9 cellular contexts compared by ENCODE assay signal in the genomic region with DNA sequence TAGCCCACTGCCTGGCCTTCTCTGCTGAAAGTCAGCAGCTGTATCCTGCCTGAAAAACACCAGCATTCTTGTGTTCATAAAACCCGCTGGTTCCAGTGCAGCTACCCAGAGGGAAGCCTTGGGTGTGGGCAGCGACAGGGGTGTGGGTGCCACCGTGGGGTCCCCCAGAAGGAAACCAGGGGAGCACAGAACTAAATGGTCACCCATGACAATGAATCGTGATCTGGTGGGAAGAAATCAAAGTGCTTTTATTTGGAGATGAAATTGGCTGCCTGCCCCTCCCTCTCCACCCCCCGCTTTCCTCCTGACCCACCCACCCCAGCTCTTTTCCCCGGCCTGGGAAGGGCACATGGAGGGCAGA. TPM values are rescaled to one million over a fixed set of nuclear protein-coding genes. Genes with fewer than 3 reads are reported as not detected.
DNase-seq lines count a peak whose midpoint lies in the region; ATAC-seq, FAIRE-seq and TF ChIP-seq lines count a peak whose summit lies in the region.
"Had no signal": no experiment of that assay in that cellular context is flagged by ENCODE, and none has a peak within 500 bp of the region (broad histone marks: within the 10 kb centered on the region; RNA-seq: fewer than 3 reads in every experiment).

No MANE protein-coding gene starts in this region.

- H3K27ac ChIP-seq in endothelial cell of umbilical vein (ENCODE audit: insufficient read depth, low read depth, low read length) = peak overlapping the region; percentile 99

- ATAC-seq in naive thymus-derived CD8-positive, alpha-beta T cell = peak in 1 of 2 donors; percentile 11

- TF ChIP-seq CTCF in AG10803 (conservative IDR thresholded peaks at IDR 0.05; ENCODE audit: low read length) = no peak
- TF ChIP-seq CTCF in endothelial cell of umbilical vein (IDR thresholded peaks at IDR 0.05; ENCODE audit: extremely low read depth in 1 of 2, insufficient read depth in 1 of 2, low read depth in 1 of 2, low read length in 2 of 2) = no peak
- no peak for TF ChIP-seq CTCF in GM13976 (IDR thresholded peaks at IDR 0.05; ENCODE audit: borderline replicate concordance, control extremely low read depth, extremely low read depth, insufficient read depth, missing control alignments)

- dilution Hi-C loops in endothelial cell of umbilical vein (cut with MboI; ENCODE audit: extremely low pct_ligation_motif_present, low sequenced_read_pairs) = loop anchor here (10.0 kb wide), 1 partner anchor 64 kb away; no protein-coding TSS in a partner anchor

- H3K36me3 Mint-ChIP-seq in naive thymus-derived CD8-positive, alpha-beta T cell = peaks cover 0 to 34% (median 9%) of the 10 kb centered on the region in 3 donors

- H3K27me3 ChIP-seq in endothelial cell of umbilical vein (ENCODE audit: control insufficient read depth in 2 of 2, insufficient read depth in 2 of 2, low read length in 2 of 2) = no peaks in the 10 kb centered on the region

- CTCF ChIA-PET in endothelial cell of umbilical vein (lab: Charles Lee) = interaction anchor here (0.8 to 1.3 kb wide), 9 partner anchors 8 to 166 kb away, joined by 3 to 8 read pairs (median 3); partner anchors contain the start of gene RASA3

- H3K27ac Mint-ChIP-seq in naive thymus-derived CD8-positive, alpha-beta T cell = peak overlapping the region; percentile 81 to 95 (median 88)

- peaks cover 51% of the 10 kb centered on the region for H3K4me1 ChIP-seq in endothelial cell of umbilical vein (ENCODE audit: control insufficient read depth, extremely low read depth, insufficient read depth, low read length)

- H3K9me1 ChIP-seq in endothelial cell of umbilical vein (replicated peaks; ENCODE audit: control insufficient read depth, extremely low read depth, insufficient read depth, low read length) = no peaks in the 10 kb centered on the region

- H3K27me3 Mint-ChIP-seq in naive thymus-derived CD8-positive, alpha-beta T cell = peaks cover 0 to 1% (median 0%) of the 10 kb centered on the region in 5 donors

- in situ Hi-C loops in GM13976 (cut with MboI; ENCODE audit: low sequenced_read_pairs, unreplicated experiment) = no loop called here

- DNase-seq in AG10803 (ENCODE audit: low read depth) = peak; percentile 67
- DNase-seq in M059J (ENCODE audit: low read depth) = peak; percentile 52
- peak; percentile 90 for DNase-seq in endothelial cell of umbilical vein (ENCODE audit: low read depth, low spot score)
- DNase-seq in naive thymus-derived CD8-positive, alpha-beta T cell = peak in 1 of 10 donors; percentile 10
- no peak for DNase-seq in UCSD-AML1 (lab: John Stamatoyannopoulos, UW; ENCODE audit: unreplicated experiment)
- DNase-seq in GM13976 (ENCODE audit: low spot score) = no peak
- DNase-seq in RCC 7860 (ENCODE audit: low spot score) = no peak
- no peak for DNase-seq in NCI-H1417 treated with DMSO at 0.1 percent for 48 hours (lab: John Stamatoyannopoulos, UW)

- BruUV-seq in endothelial cell of umbilical vein (replicated peaks; lab: Mats Ljungman, UMichigan) = no TSS peak

- H3K4me3 Mint-ChIP-seq in naive thymus-derived CD8-positive, alpha-beta T cell = peak overlapping the region; percentile 56 to 88 (median 76)

- peak overlapping the region; percentile 85 for H3K9ac ChIP-seq in endothelial cell of umbilical vein (replicated peaks; ENCODE audit: extremely low read depth, insufficient read depth, low read length)

- peaks cover 45 to 82% (median 79%) of the 10 kb centered on the region in 4 donors for H3K4me1 Mint-ChIP-seq in naive thymus-derived CD8-positive, alpha-beta T cell

- intact Hi-C loops in endothelial cell of umbilical vein (cut with micrococcal nuclease) = loop anchor here (1.0 to 5.0 kb wide), 5 partner anchors 11 to 301 kb away; no protein-coding TSS in a partner anchor

- H4K20me1 ChIP-seq in endothelial cell of umbilical vein (replicated peaks; ENCODE audit: control insufficient read depth, extremely low read depth, insufficient read depth, low read length) = no peaks in the 10 kb centered on the region

- no peaks in the 10 kb centered on the region for H3K36me3 ChIP-seq in endothelial cell of umbilical vein (ENCODE audit: control insufficient read depth in 2 of 2, extremely low read depth in 1 of 2, insufficient read depth in 2 of 2, low read length in 2 of 2)

- no peak overlapping the region for H2AFZ ChIP-seq in endothelial cell of umbilical vein (ENCODE audit: low read depth, low read length)

- H3K4me3 ChIP-seq in AG10803 (ENCODE audit: low read length) (peak overlapping the region; percentile 43), endothelial cell of umbilical vein (replicated peaks in 1 of 3; ENCODE audit: insufficient read depth in 1 of 3, low read depth in 1 of 3, low read length in 3 of 3) (peak overlapping the region in 2 of 3 experiments; percentile 16 to 32)
- H3K4me3 ChIP-seq: lung had no signal

- H3K79me2 ChIP-seq in endothelial cell of umbilical vein (ENCODE audit: control insufficient read depth, insufficient read depth, low read length) = peaks cover 69% of the 10 kb centered on the region

- H3K9me3 ChIP-seq in endothelial cell of umbilical vein (replicated peaks; ENCODE audit: control insufficient read depth, insufficient read depth, low read length) = no peaks in the 10 kb centered on the region

- peak; percentile 31 for TF ChIP-seq POLR2A in endothelial cell of umbilical vein (IDR thresholded peaks at IDR 0.05; ENCODE audit: low read depth, low read length)

- FAIRE-seq in endothelial cell of umbilical vein (lab: Jason Lieb, UNC) (no peak), RCC 7860 (lab: Jason Lieb, UNC) (no peak)

- POLR2A ChIA-PET in endothelial cell of umbilical vein (lab: Charles Lee) = interaction anchor here (0.9 to 1.7 kb wide), 3 partner anchors 8 to 53 kb away, joined by 3 to 11 read pairs (median 10); partner anchors contain the start of gene RASA3
- POLR2A ChIA-PET in naive thymus-derived CD8-positive, alpha-beta T cell (lab: Charles Lee) = interaction anchor here (0.8 to 1.7 kb wide), 8 partner anchors 10 to 51 kb away, joined by 3 to 10 read pairs (median 4); no protein-coding TSS in a partner anchor

- no peaks in the 10 kb centered on the region for H3K9me3 Mint-ChIP-seq in naive thymus-derived CD8-positive, alpha-beta T cell

- peak overlapping the region; percentile 81 for H3K4me2 ChIP-seq in endothelial cell of umbilical vein (ENCODE audit: insufficient read depth, low read length)

TF ChIP-seq in endothelial cell of umbilical vein, 7 proteins besides CTCF, POLR2A, EP300 and RAD21:
- TF ChIP-seq FOS (IDR thresholded peaks at IDR 0.05; ENCODE audit: borderline replicate concordance, insufficient read depth, low read length) (no peak), MYC (IDR thresholded peaks at IDR 0.05; ENCODE audit: low read depth, low read length) (no peak), JUN (IDR thresholded peaks at IDR 0.05; ENCODE audit: borderline replicate concordance, insufficient read depth, insufficient read length, low read depth) (no peak)
TF ChIP-seq in endothelial cell of umbilical vein: peak in this region for 0.

RNA-seq across cellular contexts. Expression of gene RASA3, which starts 13.7 kb away (rescaled TPM):
- 15.5 and 23.9 TPM in 2 replicates for total RNA-seq in M059J (2014; rRNA removed; shearing (Covaris generic))
- total RNA-seq in endothelial cell of umbilical vein = 51.2 and 53.8 TPM in 2 replicates
- 22.5 and 26.5 TPM in 2 replicates for polyA plus RNA-seq in endothelial cell of umbilical vein
- polyA plus RNA-seq in endothelial cell of umbilical vein (2011; cell fraction: cytosol; rRNA removed) = 35.6 and 36.3 TPM in 2 replicates
- polyA plus RNA-seq in endothelial cell of umbilical vein (2011; cell fraction: nucleus; rRNA removed) = 51.2 and 56.7 TPM in 2 replicates
- 41.1 and 42.8 TPM in 2 replicates for polyA plus RNA-seq in endothelial cell of umbilical vein (2012)
- 34.5 and 39.0 TPM in 2 replicates for polyA minus RNA-seq in endothelial cell of umbilical vein
- polyA minus RNA-seq in endothelial cell of umbilical vein (2011; cell fraction: cytosol; rRNA and poly(A)+ RNA removed) = 5.5 TPM
- 20.8 and 28.6 TPM in 2 replicates for polyA minus RNA-seq in endothelial cell of umbilical vein (2011; cell fraction: nucleus; rRNA and poly(A)+ RNA removed)
- 100 to 1,000 TPM; 194 to 196 TPM for total RNA-seq in naive thymus-derived CD8-positive, alpha-beta T cell
- 100 to 1,000 TPM in 2 of 3 donors, 10 to 100 TPM in 1; 62.2 to 169 (median 105) TPM for polyA plus RNA-seq in naive thymus-derived CD8-positive, alpha-beta T cell

Comparison
In these comparisons a context has a peak if more than half of its experiments do, and no peak if none do; other contexts are left out.
1. DNase-seq: peak in AG10803 (single experiment), M059J (single experiment) and endothelial cell of umbilical vein (single experiment); none in UCSD-AML1 (single experiment), GM13976 (single experiment), RCC 7860 (single experiment) and NCI-H1417 treated with DMSO at 0.1 percent for 48 hours (single experiment).